Comparison of ENCODE assay signal across 1 cellular context in genomic region chr10:92591550-92592140, GRCh38.
TF ChIP-seq lines count a peak whose summit lies in the region.

No MANE protein-coding gene starts in this region.

TF ChIP-seq in GM12878, 131 proteins besides CTCF, POLR2A, EP300 and RAD21 (continued from another document):
- TF ChIP-seq ATF3 (IDR thresholded peaks at IDR 0.05; ENCODE audit: borderline replicate concordance, extremely low read depth, low read depth, low read length) = no peak
- TF ChIP-seq CREB1 (IDR thresholded peaks at IDR 0.05; ENCODE audit: low read depth) = peak; percentile 91
- peak; percentile 76 for TF ChIP-seq IRF5 (IDR thresholded peaks at IDR 0.05; ENCODE audit: borderline replicate concordance)
- TF ChIP-seq PAX5 (IDR thresholded peaks at IDR 0.05; ENCODE audit: borderline replicate concordance, low read depth, low read length) = peak; percentile 25; the same call in 1 of the 2 replicates
- no peak for TF ChIP-seq ATF2 (IDR thresholded peaks at IDR 0.05; ENCODE audit: low read length)
- TF ChIP-seq CHD4 (IDR thresholded peaks at IDR 0.05) = no peak
- TF ChIP-seq ETV6 (conservative IDR thresholded peaks at IDR 0.05 in 1 of 2, IDR thresholded peaks at IDR 0.05 in 1 of 2; ENCODE audit: borderline replicate concordance in 1 of 2, low read depth in 1 of 2) = no peak
- peak; percentile 69; the same call in 1 of the 2 replicates for TF ChIP-seq ZNF24 (IDR thresholded peaks at IDR 0.05)
- no peak for TF ChIP-seq CEBPZ (IDR thresholded peaks at IDR 0.05; ENCODE audit: low read depth, low read length)
- no peak for TF ChIP-seq PBX3 (IDR thresholded peaks at IDR 0.05; ENCODE audit: insufficient replicate concordance, low read depth, low read length)
- peak; percentile 75 for TF ChIP-seq TAF1 (IDR thresholded peaks at IDR 0.05; ENCODE audit: borderline replicate concordance, low read depth, low read length)
- TF ChIP-seq SPI1 (IDR thresholded peaks at IDR 0.05; ENCODE audit: borderline replicate concordance, insufficient read depth, low read depth, low read length) = no peak
- peak; percentile 21 for TF ChIP-seq E4F1 (IDR thresholded peaks at IDR 0.05; ENCODE audit: borderline replicate concordance, partially characterized antibody)
- peak; percentile 79; the same call in 1 of the 2 replicates for TF ChIP-seq GABPA (IDR thresholded peaks at IDR 0.05; ENCODE audit: low read depth)
- TF ChIP-seq FOS (IDR thresholded peaks at IDR 0.05; ENCODE audit: borderline replicate concordance, extremely low read depth, insufficient read length) = no peak
- TF ChIP-seq CREM (IDR thresholded peaks at IDR 0.05; ENCODE audit: low read depth) = peak; percentile 93
- no peak for TF ChIP-seq YBX1 (IDR thresholded peaks at IDR 0.05)
- peak in 1 of 2 experiments; percentile 64; a peak in 1 of 4 replicates for TF ChIP-seq BHLHE40 (IDR thresholded peaks at IDR 0.05; ENCODE audit: borderline replicate concordance in 1 of 2, low read depth in 2 of 2, low read length in 1 of 2)
- TF ChIP-seq ZNF207 (IDR thresholded peaks at IDR 0.05; ENCODE audit: borderline replicate concordance) = 0 out of 2 replicates have a peak, but pooled peaks have one; percentile 38
- no peak for TF ChIP-seq ZZZ3 (IDR thresholded peaks at IDR 0.05; ENCODE audit: control insufficient read depth, insufficient read length, low read depth)
- TF ChIP-seq HDAC2 (IDR thresholded peaks at IDR 0.05) = no peak
- TF ChIP-seq YY1 (IDR thresholded peaks at IDR 0.05; ENCODE audit: low read depth, low read length) = peak; percentile 86
- TF ChIP-seq JUNB (IDR thresholded peaks at IDR 0.05) = no peak
- no peak for TF ChIP-seq ZNF384 (IDR thresholded peaks at IDR 0.05; ENCODE audit: borderline replicate concordance, low read depth, low read length)
- peak; percentile 80; the same call in 1 of the 2 replicates for TF ChIP-seq TARDBP (IDR thresholded peaks at IDR 0.05; ENCODE audit: borderline replicate concordance)
- peak; percentile 89 for TF ChIP-seq SMAD5 (IDR thresholded peaks at IDR 0.05; ENCODE audit: low read depth)
- peak; percentile 23; the same call in 1 of the 3 replicates for TF ChIP-seq POU2F2 (IDR thresholded peaks at IDR 0.05; ENCODE audit: borderline replicate concordance, low read depth, low read length)
- TF ChIP-seq CHD2 (IDR thresholded peaks at IDR 0.05; ENCODE audit: borderline replicate concordance, low read depth, low read length) = peak; percentile 63; the same call in 1 of the 2 replicates
- peak; percentile 28; the same call in 1 of the 2 replicates for TF ChIP-seq NKRF (conservative IDR thresholded peaks at IDR 0.05)
- no peak for TF ChIP-seq SUZ12 (IDR thresholded peaks at IDR 0.05; ENCODE audit: unreplicated experiment)
- TF ChIP-seq PML (IDR thresholded peaks at IDR 0.05; ENCODE audit: low read length) = peak; percentile 90
- no peak for TF ChIP-seq IRF3 (IDR thresholded peaks at IDR 0.05)
- peak; percentile 86 for TF ChIP-seq POLR2AphosphoS5 (IDR thresholded peaks at IDR 0.05; ENCODE audit: low read length)
- no peak for TF ChIP-seq E2F8 (IDR thresholded peaks at IDR 0.05; ENCODE audit: low read depth, partially characterized antibody)
- TF ChIP-seq EED (IDR thresholded peaks at IDR 0.05; ENCODE audit: low read depth) = 0 out of 2 replicates have a peak, but pooled peaks have one; percentile 7
- TF ChIP-seq ZNF622 (IDR thresholded peaks at IDR 0.05) = no peak
